31 cellular contexts compared by ENCODE assay signal in the genomic region with DNA sequence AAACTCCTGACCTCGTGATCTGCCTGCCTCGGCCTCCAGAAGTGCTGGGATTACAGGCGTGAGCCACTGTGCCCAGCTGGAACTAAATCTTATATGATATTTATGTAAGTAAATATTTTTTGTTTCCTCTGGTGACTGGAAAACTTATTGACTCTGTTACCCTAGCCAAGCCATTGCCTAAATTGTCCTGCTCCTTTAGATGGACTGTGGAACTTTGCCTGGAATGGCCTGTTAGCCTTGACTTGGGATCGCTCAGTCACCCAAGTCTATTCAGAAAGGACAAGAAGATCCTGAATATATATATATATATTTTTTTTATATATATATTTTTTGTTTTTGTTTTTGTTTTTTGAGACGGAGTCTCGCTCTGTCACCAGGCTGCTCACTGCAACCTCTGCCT.
"Had no signal": no experiment of that assay in that cellular context is flagged by ENCODE, and none has a peak within 500 bp of the region (broad histone marks: within the 10 kb centered on the region; RNA-seq: fewer than 3 reads in every experiment).

No MANE protein-coding gene starts in this region.

- DNase-seq: activated B cell treated with CpG ODN at 0.5 μM for 24 hours; activated CD4-positive, alpha-beta memory T cell treated with anti-CD3 and anti-CD28 coated beads for 36 hours; activated CD4-positive, alpha-beta memory T cell treated with anti-CD3 and anti-CD28 coated beads, Interleukin-2, amount 10 ng/mL, durations not matched to agents 7 days and 5 days; activated CD4-positive, alpha-beta T cell treated with anti-CD3 and anti-CD28 coated beads for 1 hour; activated CD4-positive, alpha-beta T cell treated with anti-CD3 and anti-CD28 coated beads for 36 hours; activated CD4-positive, alpha-beta T cell treated with anti-CD3 and anti-CD28 coated beads for 4 hours; activated CD4-positive, alpha-beta T cell treated with anti-CD3 and anti-CD28 coated beads for 48 hours; activated CD4-positive, alpha-beta T cell treated with anti-CD3 and anti-CD28 coated beads, Interleukin-2, amount 10 ng/mL, durations not matched to agents 24 days and 14 days; activated CD4-positive, alpha-beta T cell treated with anti-CD3 and anti-CD28 coated beads, Interleukin-2, amount 10 ng/mL, durations not matched to agents 7 days and 5 days; activated CD4-positive, alpha-beta T cell treated with anti-CD3 and anti-CD28 coated beads, Interleukin-2, amount 50 U/mL, for 1 hour; activated CD4-positive, alpha-beta T cell treated with anti-CD3 and anti-CD28 coated beads, Interleukin-2, amount 50 U/mL, for 4 hours; activated CD4-positive, alpha-beta T cell treated with anti-CD3 and anti-CD28 coated beads, Interleukin-2, amount 50 U/mL, for 48 hours; activated CD4-positive, CD25-positive, alpha-beta regulatory T cell; activated CD4-positive, CD25-positive, alpha-beta regulatory T cell treated with anti-CD3 and anti-CD28 coated beads, Interleukin-2, amount 50 U/mL, for 72 hours; activated CD8-positive, alpha-beta memory T cell treated with anti-CD3 and anti-CD28 coated beads for 24 hours; activated CD8-positive, alpha-beta memory T cell treated with anti-CD3 and anti-CD28 coated beads, Interleukin-2, amount 10 ng/mL, durations not matched to agents 7 days and 5 days; activated CD8-positive, alpha-beta memory T cell treated with anti-CD3 and anti-CD28 coated beads, Interleukin-2, amount 50 U/mL, for 4 hours; activated CD8-positive, alpha-beta memory T cell treated with anti-CD3 and anti-CD28 coated beads, Interleukin-2, amount 50 U/mL, for 48 hours; activated CD8-positive, alpha-beta T cell treated with anti-CD3 and anti-CD28 coated beads for 36 hours; activated CD8-positive, alpha-beta T cell treated with anti-CD3 and anti-CD28 coated beads, Interleukin-2, amount 10 ng/mL, durations not matched to agents 7 days and 5 days; SW 1271; T-cell; T-helper 1 cell; T-helper 17 cell; T-helper 2 cell; T-helper 9 cell; T1000; WERI-Rb-1 had no signal

- ATAC-seq: activated CD4-positive, alpha-beta T cell treated with anti-CD3 and anti-CD28 coated beads for 36 hours; activated CD4-positive, CD25-positive, alpha-beta regulatory T cell treated with anti-CD3 and anti-CD28 coated beads, Interleukin-2, amount 50 U/mL, for 24 hours; activated CD8-positive, alpha-beta memory T cell treated with anti-CD3 and anti-CD28 coated beads, Interleukin-2, amount 10 ng/mL, durations not matched to agents 7 days and 5 days; activated CD8-positive, alpha-beta T cell treated with anti-CD3 and anti-CD28 coated beads for 36 hours; activated CD8-positive, alpha-beta T cell treated with anti-CD3 and anti-CD28 coated beads, Interleukin-2, amount 10 ng/mL, durations not matched to agents 7 days and 5 days; T-cell; T-helper 17 cell; WTC11 had no signal

- H3K27ac ChIP-seq: VCaP, WERI-Rb-1 had no signal
